Comparison of ENCODE assay signal across 12 cellular contexts in genomic region chr13:49314344-49314882, GRCh38.
DNase-seq lines count a peak whose midpoint lies in the region; ATAC-seq, FAIRE-seq and TF ChIP-seq lines count a peak whose summit lies in the region.
"Had no signal": no experiment of that assay in that cellular context is flagged by ENCODE, and none has a peak within 500 bp of the region (broad histone marks: within the 10 kb centered on the region; RNA-seq: fewer than 3 reads in every experiment).

No MANE protein-coding gene starts in this region.

- peak overlapping the region; percentile 58 for H3K4me2 ChIP-seq in K562 (ENCODE audit: insufficient read depth, low read length)
- no peak overlapping the region for H3K4me2 ChIP-seq in H9 (ENCODE audit: insufficient read depth, insufficient read length, low read length)

- 62% methylated on average over 5 of the region's 6 CpGs for WGBS in K562 (ENCODE audit: insufficient coverage, low coverage, missing lambda C conversion rate)
- WGBS in stomach, 5 donors = 39 to 69% (median 66%) methylated on average over 6 of the region's 6 CpGs
- no CpG with 5 or more reads among the region's 6 CpGs for WGBS in H9 (ENCODE audit: extremely low coverage, insufficient read length, low lambda C conversion rate)

- H3K14ac ChIP-seq in H9 (ENCODE audit: insufficient read depth, low read length) = no peak overlapping the region; the same call in 1 of the 2 replicates

- H2AFZ ChIP-seq in K562 (ENCODE audit: low read depth, low read length) = peak overlapping the region; percentile 94
- H2AFZ ChIP-seq in H9 (ENCODE audit: low read length) = no peak overlapping the region

- H4K5ac ChIP-seq in H9 (ENCODE audit: insufficient read length, low read depth, low read length) = no peak overlapping the region

- POLR2A ChIA-PET in K562 (lab: Yijun Ruan, JAX) = interaction anchor here (0.6 to 0.9 kb wide), 2 partner anchors 17 to 52 kb away, joined by 3 read pairs; no protein-coding TSS in a partner anchor

- no peak overlapping the region for H3K18ac ChIP-seq in H9 (ENCODE audit: insufficient read length, low read depth, low read length)

- H3K27ac ChIP-seq in K562 (ENCODE audit: extremely low read depth, low read depth, low read length) (peak overlapping the region; percentile 81), stomach (peak overlapping the region; percentile 31 to 92 (median 83)), H9 (ENCODE audit: insufficient read length, low read depth, low read length) (no peak overlapping the region)

- H3K36me3 ChIP-seq in K562 (ENCODE audit: control insufficient read depth, insufficient read depth, low read length) (no peaks in the 10 kb centered on the region; the same call in 2 of the 3 replicates), stomach (peaks cover 0 to 25% (median 7%) of the 10 kb centered on the region in 4 donors)
- H3K36me3 ChIP-seq: MG63 had no signal

- TF ChIP-seq CTCF in K562 (IDR thresholded peaks at IDR 0.05 in 2 of 3, conservative IDR thresholded peaks at IDR 0.05 in 1 of 3; ENCODE audit: insufficient read depth in 2 of 3, low read depth in 1 of 3, low read length in 3 of 3) = no peak
- TF ChIP-seq CTCF in stomach (IDR thresholded peaks at IDR 0.05) = no peak
- no peak for TF ChIP-seq CTCF in H9 (conservative IDR thresholded peaks at IDR 0.05)

- no peak for TF ChIP-seq EP300 in K562 (IDR thresholded peaks at IDR 0.05; ENCODE audit: low read length)
- no peak for TF ChIP-seq EP300 in stomach (IDR thresholded peaks at IDR 0.05)

- H3K23me2 ChIP-seq in H9 (ENCODE audit: insufficient read length, low read depth, low read length, poor library complexity, severe bottlenecking) = no peaks in the 10 kb centered on the region

- H3K9me3 Mint-ChIP-seq in H9 = no peaks in the 10 kb centered on the region

- H2BK20ac ChIP-seq in H9 (ENCODE audit: low read depth, low read length, poor library complexity, severe bottlenecking) = no peak overlapping the region

- no peak overlapping the region for H2BK120ac ChIP-seq in H9 (ENCODE audit: low read depth, low read length, poor library complexity, severe bottlenecking)

- no peaks in the 10 kb centered on the region for H3K27me3 Mint-ChIP-seq in H9 (ENCODE audit: low read depth)

- no peak overlapping the region for H2AK5ac ChIP-seq in H9 (ENCODE audit: insufficient read length, low read length)

- CTCF ChIA-PET in K562 (lab: Yijun Ruan, JAX; ENCODE audit: low intra/inter-chr PET ratio) = no interaction called here

- H3K4ac ChIP-seq in H9 (ENCODE audit: low read depth, low read length) = no peak overlapping the region

- DNase-seq in K562 (ENCODE audit: extremely low read depth in 1 of 4, low spot score in 3 of 4) (no peak), kidney glomerular epithelial cell (lab: John Stamatoyannopoulos, UW) (peak; percentile 75), stomach (no peak), H9 (no peak), NCI-H1436 treated with DMSO at 0.1 percent for 48 hours (lab: John Stamatoyannopoulos, UW) (no peak)
- no peak for DNase-seq in stimulated activated naive CD4-positive, alpha-beta T cell (lab: John Stamatoyannopoulos, UW)
- DNase-seq: activated CD4-positive, alpha-beta T cell treated with anti-CD3 and anti-CD28 coated beads, Interleukin-2, amount 50 U/mL, for 4 hours; central memory CD4-positive, alpha-beta T cell; RPMI8226 had no signal

- no peak overlapping the region for H3K4me3 Mint-ChIP-seq in H9

- H3K4me1 ChIP-seq in K562 (replicated peaks in 1 of 2; ENCODE audit: control insufficient read depth in 2 of 2, insufficient read depth in 2 of 2, low read length in 2 of 2) (peaks cover 0 to 30% of the 10 kb centered on the region in 2 experiments), stomach (peaks cover 18 to 41% (median 31%) of the 10 kb centered on the region in 4 donors), H9 (ENCODE audit: insufficient read depth, low read length) (no peaks in the 10 kb centered on the region)

- H4K91ac ChIP-seq in H9 (ENCODE audit: insufficient read length, low read depth, low read length) = no peak overlapping the region

- intact Hi-C loops in K562 (cut with micrococcal nuclease) = no loop called here
- intact Hi-C loops in stomach (cut with DNase I; ENCODE audit: low total_unique reads) = no loop called here

- no peaks in the 10 kb centered on the region for H3K9me1 ChIP-seq in K562 (ENCODE audit: control insufficient read depth, insufficient read depth, low read length)

- H3K27ac Mint-ChIP-seq in H9 = peak overlapping the region in 1 of 3 experiments; percentile 24; a peak in 1 of 7 replicates

- H3K56ac ChIP-seq in H9 (ENCODE audit: insufficient read length, low read depth, low read length) = no peak overlapping the region

- peak overlapping the region in 1 of 2 experiments; percentile 41; a peak in 2 of 4 replicates for H3K9ac ChIP-seq in K562 (ENCODE audit: insufficient read depth in 1 of 2, low read depth in 2 of 2, low read length in 2 of 2)
- H3K9ac ChIP-seq in H9 (ENCODE audit: extremely low read depth, insufficient read length, low read length) = no peak overlapping the region

- no peak for FAIRE-seq in K562 (lab: Jason Lieb, UNC)

- ATAC-seq in GM19463 (IDR thresholded peaks at IDR 0.05; ENCODE audit: unreplicated experiment) (peak; percentile 42), K562 (no peak; the same call in 2 of the 3 replicates), HG02763 (IDR thresholded peaks at IDR 0.05; ENCODE audit: unreplicated experiment) (no peak)

- H3K4me3 ChIP-seq in K562 (no peak overlapping the region), stomach (no peak overlapping the region)
- H3K4me3 ChIP-seq: MG63 had no signal

- no peaks in the 10 kb centered on the region for H3K27me3 ChIP-seq in K562 (ENCODE audit: control insufficient read depth in 2 of 2, insufficient read depth in 2 of 2, low read length in 2 of 2)
- no peaks in the 10 kb centered on the region for H3K27me3 ChIP-seq in stomach
- no peaks in the 10 kb centered on the region for H3K27me3 ChIP-seq in H9 (ENCODE audit: insufficient read depth, low read length)
- H3K27me3 ChIP-seq: MG63 had no signal

- H2BK5ac ChIP-seq in H9 (ENCODE audit: insufficient read length, low read length) = no peak overlapping the region

- H3K36me3 Mint-ChIP-seq in H9 (ENCODE audit: insufficient read depth in 1 of 3, low read depth in 3 of 3) = no peaks in the 10 kb centered on the region

- H2BK12ac ChIP-seq in H9 (ENCODE audit: insufficient read length, low read depth, low read length) = no peak overlapping the region

- no peaks in the 10 kb centered on the region for H3K79me2 ChIP-seq in K562 (ENCODE audit: control insufficient read depth, insufficient read depth, low read length)
- no peaks in the 10 kb centered on the region for H3K79me2 ChIP-seq in H9 (ENCODE audit: insufficient read depth, low read length)

- H3K79me1 ChIP-seq in H9 (ENCODE audit: insufficient read depth, low read depth, low read length, poor library complexity, severe bottlenecking) = no peaks in the 10 kb centered on the region

- H2BK15ac ChIP-seq in H9 (ENCODE audit: low read depth, low read length) = no peak overlapping the region

- no peaks in the 10 kb centered on the region for H4K20me1 ChIP-seq in K562 (replicated peaks; ENCODE audit: control insufficient read depth, insufficient read depth, low read length)
- no peaks in the 10 kb centered on the region for H4K20me1 ChIP-seq in H9 (ENCODE audit: control insufficient read depth, insufficient read depth, insufficient read length)

- TF ChIP-seq POLR2A in K562 (conservative IDR thresholded peaks at IDR 0.05) (no peak), stomach (IDR thresholded peaks at IDR 0.05) (no peak)

- no peak overlapping the region for H3T11ph ChIP-seq in H9 (ENCODE audit: low read length)

- H3K9me3 ChIP-seq in K562 (replicated peaks; ENCODE audit: control insufficient read depth, insufficient read depth, low read depth, low read length) (no peaks in the 10 kb centered on the region), stomach (no peaks in the 10 kb centered on the region), H9 (ENCODE audit: control insufficient read depth, low read depth, low read length) (no peaks in the 10 kb centered on the region)
- H3K9me3 ChIP-seq: MG63 had no signal

- H4K8ac ChIP-seq in H9 (replicated peaks; ENCODE audit: insufficient read length, low read depth, low read length) = no peak overlapping the region

- no TSS peak for BruUV-seq in K562 (replicated peaks; lab: Mats Ljungman, UMichigan)

- no peak for TF ChIP-seq RAD21 in K562 (CRISPR knock-in tag; conservative IDR thresholded peaks at IDR 0.05 in 1 of 2, IDR thresholded peaks at IDR 0.05 in 1 of 2)

- peaks cover 3 to 9% of the 10 kb centered on the region in 2 experiments; a peak in 3 of 4 replicates for H3K4me1 Mint-ChIP-seq in H9

- in situ Hi-C loops in K562 (cut with MboI) = no loop called here

- no peak overlapping the region for H3K23ac ChIP-seq in H9 (ENCODE audit: insufficient read length, low read depth, low read length)

TF ChIP-seq in K562, 482 proteins besides CTCF, POLR2A, EP300 and RAD21 (continues in another document):
- TF ChIP-seq MECOM (CRISPR knock-in tag; IDR thresholded peaks at IDR 0.05) (no peak), ZNF398 (CRISPR knock-in tag; IDR thresholded peaks at IDR 0.05) (no peak), RBM14 (IDR thresholded peaks at IDR 0.05; ENCODE audit: borderline replicate concordance, insufficient read depth, low read depth, low read length) (no peak), SMARCA5 (IDR thresholded peaks at IDR 0.05) (peak; percentile 57; the same call in 1 of the 2 replicates), SIN3A (IDR thresholded peaks at IDR 0.05; ENCODE audit: borderline replicate concordance in 2 of 2, control insufficient read depth in 1 of 2, low read depth in 2 of 2, low read length in 2 of 2) (no peak), CC2D1A (IDR thresholded peaks at IDR 0.05) (no peak), ADNP (tag; IDR thresholded peaks at IDR 0.05) (peak; percentile 76), ZNF445 (CRISPR knock-in tag; IDR thresholded peaks at IDR 0.05; ENCODE audit: low read depth) (no peak), CBFA2T3 (IDR thresholded peaks at IDR 0.05) (no peak), BCOR (IDR thresholded peaks at IDR 0.05) (peak; percentile 91), RUNX1 (IDR thresholded peaks at IDR 0.05; ENCODE audit: low read depth) (no peak)
